8 cellular contexts compared by ENCODE assay signal in genomic region chr1:146007048-146007784, GRCh38. TPM values are rescaled to one million over a fixed set of nuclear protein-coding genes. Genes with fewer than 3 reads are reported as not detected.
DNase-seq lines count a peak whose midpoint lies in the region; ATAC-seq, FAIRE-seq and TF ChIP-seq lines count a peak whose summit lies in the region.

No MANE protein-coding gene starts in this region.

- POLR2A ChIA-PET in RWPE1 (lab: Yijun Ruan, JAX; ENCODE audit: low non-redundant PET) = interaction anchor here (0.6 kb wide), 1 partner anchor 15 kb away, joined by 3 read pairs; no protein-coding TSS in a partner anchor

- H3K36me3 ChIP-seq in Loucy (ENCODE audit: insufficient read depth, low read length) = no peaks in the 10 kb centered on the region

- peak overlapping the region; percentile 39 for H3K9ac ChIP-seq in Loucy (ENCODE audit: low read depth, low read length, poor library complexity, severe bottlenecking)

- DNase-seq in activated gamma-delta T cell treated with Interleukin-2 at 50 U/mL for 16 hours (peak; percentile 78), activated gamma-delta T cell (lab: John Stamatoyannopoulos, UW) (no peak), RWPE1 (ENCODE audit: low spot score) (peak; percentile 63), foreskin keratinocyte (peak; percentile 28 to 51), osteocyte (ENCODE audit: extremely low spot score, unreplicated experiment) (no peak), urothelium cell line (ENCODE audit: low spot score) (peak; percentile 60)
- peak; percentile 72 for DNase-seq in activated effector memory CD4-positive, alpha-beta T cell treated with anti-CD3 and anti-CD28 coated beads, Interleukin-2, amount 50 U/mL, for 16 hours

- H3K4me3 Mint-ChIP-seq in osteocyte (ENCODE audit: unreplicated experiment) = no peak overlapping the region

- H3K27me3 ChIP-seq in Loucy (ENCODE audit: insufficient read depth, low read length, poor library complexity, severe bottlenecking) = no peaks in the 10 kb centered on the region
- no peaks in the 10 kb centered on the region for H3K27me3 ChIP-seq in foreskin keratinocyte

- no peaks in the 10 kb centered on the region for H3K9me2 ChIP-seq in Loucy (replicated peaks; ENCODE audit: low read depth, low read length)

- H3K4me2 ChIP-seq in Loucy (ENCODE audit: low read depth, low read length, poor library complexity, severe bottlenecking) = peak overlapping the region; percentile 56

- peak overlapping the region; percentile 74 for H3K27ac Mint-ChIP-seq in osteocyte (ENCODE audit: unreplicated experiment)

- H3F3A ChIP-seq in Loucy (ENCODE audit: low read depth) = no peaks in the 10 kb centered on the region

- no peaks in the 10 kb centered on the region for H3K79me2 ChIP-seq in Loucy (ENCODE audit: insufficient read depth, low read length)

- FAIRE-seq in urothelium cell line (lab: Jason Lieb, UNC) = no peak

- no peaks in the 10 kb centered on the region for H3K36me3 Mint-ChIP-seq in osteocyte (ENCODE audit: unreplicated experiment)

- peak overlapping the region; percentile 97 for H2AFZ ChIP-seq in Loucy (ENCODE audit: low read length)

- TF ChIP-seq CTCF in Loucy (conservative IDR thresholded peaks at IDR 0.05; ENCODE audit: low read length) (peak; percentile 77), RWPE1 (conservative IDR thresholded peaks at IDR 0.05; ENCODE audit: low read depth) (peak; percentile 77), foreskin keratinocyte (conservative IDR thresholded peaks at IDR 0.05) (peak; percentile 89), osteocyte (IDR thresholded peaks at IDR 0.05) (peak; percentile 78)

- CTCF ChIA-PET in RWPE1 (lab: Yijun Ruan, JAX) = interaction anchor here (0.6 to 2.5 kb wide), 20 partner anchors 9 to 1238 kb away, joined by 3 to 54 read pairs (median 4); partner anchors contain the start of genes ANKRD34A, NUDT17, POLR3GL and RBM8A

- no peaks in the 10 kb centered on the region for H3K9me3 ChIP-seq in Loucy (ENCODE audit: insufficient read depth, low read depth, low read length)

- H3K4me3 ChIP-seq in Loucy (ENCODE audit: low read length, poor library complexity, severe bottlenecking) = peak overlapping the region; percentile 23

- H3K9me3 Mint-ChIP-seq in osteocyte (ENCODE audit: unreplicated experiment) = no peaks in the 10 kb centered on the region

- H4K20me1 ChIP-seq in Loucy (ENCODE audit: insufficient read depth, low read length, poor library complexity, severe bottlenecking) = no peaks in the 10 kb centered on the region

- H3K27ac ChIP-seq in RWPE1 = peak overlapping the region; percentile 36; the same call in 1 of the 2 replicates
- no peak overlapping the region for H3K27ac ChIP-seq in foreskin keratinocyte

- H3K27me3 Mint-ChIP-seq in osteocyte (ENCODE audit: unreplicated experiment) = no peaks in the 10 kb centered on the region

- peaks cover 6% of the 10 kb centered on the region for H3K4me1 Mint-ChIP-seq in osteocyte (ENCODE audit: unreplicated experiment)

- H3K4me1 ChIP-seq in Loucy (ENCODE audit: insufficient read depth, low read length, poor library complexity, severe bottlenecking) (no peaks in the 10 kb centered on the region), foreskin keratinocyte (peaks cover 6% of the 10 kb centered on the region)

- ATAC-seq in foreskin keratinocyte = no peak

RNA-seq across cellular contexts. Expression of gene TXNIP, which starts 10.8 kb away (rescaled TPM):
- 16.2 and 17.2 TPM in 2 replicates for total RNA-seq in foreskin keratinocyte
- polyA plus RNA-seq in foreskin keratinocyte = 7.4 and 9.6 TPM in 2 replicates
- total RNA-seq in osteocyte = 246 and 274 TPM in 2 replicates

RNA-seq across cellular contexts. Expression of gene HJV, which starts 14.3 kb away (rescaled TPM):
- total RNA-seq in foreskin keratinocyte (not detected in 2 replicates), osteocyte (not detected in 2 replicates)
- polyA plus RNA-seq in foreskin keratinocyte = not detected in 2 replicates

RNA-seq across cellular contexts. Expression of gene POLR3GL, which starts 42.7 kb away (rescaled TPM):
- 16.4 and 17.5 TPM in 2 replicates for total RNA-seq in foreskin keratinocyte
- 22.6 and 22.9 TPM in 2 replicates for polyA plus RNA-seq in foreskin keratinocyte
- 21.7 and 22.4 TPM in 2 replicates for total RNA-seq in osteocyte

RNA-seq across cellular contexts. Expression of gene ANKRD34A, which starts 42.8 kb away (rescaled TPM):
- total RNA-seq in foreskin keratinocyte (1.0 and 1.1 TPM in 2 replicates), osteocyte (1.1 and 1.2 TPM in 2 replicates)
- 1.2 TPM in 2 replicates for polyA plus RNA-seq in foreskin keratinocyte

RNA-seq across cellular contexts. Expression of gene LIX1L, which starts 49.4 kb away (rescaled TPM):
- 18.8 and 21.7 TPM in 2 replicates for total RNA-seq in foreskin keratinocyte
- polyA plus RNA-seq in foreskin keratinocyte = 11.7 TPM in 2 replicates
- total RNA-seq in osteocyte = 52.2 and 54.0 TPM in 2 replicates

Comparison
In these comparisons a context has a peak if more than half of its experiments do, and no peak if none do; other contexts are left out.
1. DNase-seq: peak in activated gamma-delta T cell treated with Interleukin-2 at 50 U/mL for 16 hours (single experiment), RWPE1 (single experiment), activated effector memory CD4-positive, alpha-beta T cell treated with anti-CD3 and anti-CD28 coated beads, Interleukin-2, amount 50 U/mL, for 16 hours (single experiment), foreskin keratinocyte (2 of 2) and urothelium cell line (single experiment); none in activated gamma-delta T cell (single experiment) and osteocyte (single experiment).
2. RNA of gene TXNIP, which starts 10.8 kb away (total RNA-seq): 246 to 274 TPM in osteocyte; 16.2 to 17.2 TPM in foreskin keratinocyte; every median in the first group is over 10 times any median in the second.
3. Peak in every context shown above with its lines, with median percentiles within 50 percentile points of each other: CTCF ChIP-seq.